In the genomic region with DNA sequence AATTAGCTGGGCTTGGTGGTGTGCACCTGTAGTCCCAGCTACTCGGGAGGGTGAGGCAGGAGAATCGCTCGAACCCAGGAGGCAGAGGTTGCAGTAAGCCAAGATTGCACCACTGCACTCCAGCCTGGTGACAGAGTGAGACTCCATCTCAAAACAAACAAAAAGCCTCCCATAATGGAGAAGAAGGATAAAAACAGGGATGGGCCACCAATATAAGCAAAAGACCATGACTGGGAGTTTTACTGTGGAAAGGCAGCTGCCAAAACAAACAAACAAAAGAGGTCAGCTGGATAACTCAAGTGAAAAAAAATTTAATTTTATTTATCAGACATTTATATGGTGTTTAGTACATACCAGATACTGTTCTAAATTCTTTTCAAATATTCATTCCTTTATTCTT, we compare ENCODE assay signal across 5 cellular contexts. TPM values are rescaled to one million over a fixed set of nuclear protein-coding genes. Genes with fewer than 3 reads are reported as not detected.
"Had no signal": no experiment of that assay in that cellular context is flagged by ENCODE, and none has a peak within 500 bp of the region (broad histone marks: within the 10 kb centered on the region; RNA-seq: fewer than 3 reads in every experiment).

No MANE protein-coding gene starts in this region.

RNA-seq across cellular contexts. Expression of a gene that starts 8.0 kb away (rescaled TPM):
- total RNA-seq: astrocyte, bronchial epithelial cell, cardiac septum, fibroblast of villous mesenchyme, WTC11 had no signal
